In the genomic region with DNA sequence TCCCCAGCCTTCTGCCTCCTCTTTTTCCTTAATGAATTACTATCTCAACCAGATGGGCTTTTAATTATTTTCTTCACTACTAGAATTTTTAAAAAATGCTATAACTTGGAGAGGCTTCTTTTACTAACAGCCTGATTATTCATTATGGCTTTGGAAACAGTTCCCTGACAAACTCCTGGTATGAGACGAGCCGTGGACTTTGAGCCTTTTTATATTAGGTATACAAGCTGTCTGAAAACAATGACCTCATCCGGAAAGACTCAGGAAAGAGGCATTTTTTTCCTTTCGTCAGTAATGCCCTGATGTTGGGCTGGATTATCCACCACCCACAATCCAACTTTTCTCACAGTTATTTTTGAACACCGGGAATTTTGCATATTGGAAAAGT, we compare ENCODE assay signal across 8 cellular contexts. TPM values are rescaled to one million over a fixed set of nuclear protein-coding genes. Genes with fewer than 3 reads are reported as not detected.
DNase-seq lines count a peak whose midpoint lies in the region; ATAC-seq and TF ChIP-seq lines count a peak whose summit lies in the region.

No MANE protein-coding gene starts in this region.

- in situ Hi-C loops in GM13977 (cut with MboI; ENCODE audit: low pct_unique_long_range_greater_than_20kb, low sequenced_read_pairs, unreplicated experiment) = no loop called here

- peak overlapping the region; percentile 44 for H3K27ac ChIP-seq in RWPE2 (ENCODE audit: poor library complexity, severe bottlenecking)

- no peaks in the 10 kb centered on the region for H3K27me3 ChIP-seq in RWPE2 (ENCODE audit: insufficient read depth, poor library complexity, severe bottlenecking)

- no peak overlapping the region for H3K4me3 ChIP-seq in RWPE2 (ENCODE audit: severe bottlenecking)
- no peak overlapping the region for H3K4me3 ChIP-seq in fibroblast of mammary gland (ENCODE audit: control insufficient read depth, low read depth, low read length)

- H3K9me3 ChIP-seq in RWPE2 (ENCODE audit: severe bottlenecking) = no peaks in the 10 kb centered on the region

- ATAC-seq in RWPE2 (ENCODE audit: low read depth) (peak; percentile 77), GM18909 (IDR thresholded peaks at IDR 0.05; ENCODE audit: poor library complexity, unreplicated experiment) (no peak), HG03159 (IDR thresholded peaks at IDR 0.05; ENCODE audit: unreplicated experiment) (no peak)

- H3K4me1 ChIP-seq in RWPE2 (ENCODE audit: insufficient read depth, poor library complexity, severe bottlenecking) = peaks cover 38% of the 10 kb centered on the region

- DNase-seq in AG20443 (ENCODE audit: low spot score) (peak; percentile 69), RWPE2 (ENCODE audit: low spot score) (no peak), fibroblast of mammary gland (ENCODE audit: low read depth) (peak; percentile 58), non-pigmented ciliary epithelial cell (ENCODE audit: low read depth) (peak; percentile 67), GM13977 (ENCODE audit: low spot score) (no peak), SK-N-DZ (ENCODE audit: low spot score) (no peak)

- TF ChIP-seq CTCF in RWPE2 (IDR thresholded peaks at IDR 0.05; ENCODE audit: poor library complexity, severe bottlenecking) (no peak), fibroblast of mammary gland (conservative IDR thresholded peaks at IDR 0.05; ENCODE audit: control insufficient read depth, insufficient read depth, low read depth, low read length) (no peak), GM13977 (IDR thresholded peaks at IDR 0.05; ENCODE audit: extremely low read depth, insufficient read depth, missing control alignments) (no peak)

- H3K36me3 ChIP-seq in RWPE2 (ENCODE audit: low read depth) = no peaks in the 10 kb centered on the region

RNA-seq across cellular contexts. Expression of gene ABLIM1, which starts 26.7 kb away (rescaled TPM):
- polyA plus RNA-seq in SK-N-DZ (2014; cell fraction: cytosol; rRNA removed) = 21.0 and 33.7 TPM in 2 replicates
- polyA plus RNA-seq in SK-N-DZ (2014; cell fraction: nucleus; rRNA removed) = 11.5 and 20.8 TPM in 2 replicates

Comparison
In these comparisons a context has a peak if more than half of its experiments do, and no peak if none do; other contexts are left out.
1. DNase-seq: peak in AG20443 (single experiment), fibroblast of mammary gland (single experiment) and non-pigmented ciliary epithelial cell (single experiment); none in RWPE2 (single experiment), GM13977 (single experiment) and SK-N-DZ (single experiment).